Comparison of ENCODE assay signal across 17 cellular contexts in genomic region chr14:26137161-26137560, GRCh38.
DNase-seq lines count a peak whose midpoint lies in the region; ATAC-seq, FAIRE-seq and TF ChIP-seq lines count a peak whose summit lies in the region.
"Had no signal": no experiment of that assay in that cellular context is flagged by ENCODE, and none has a peak within 500 bp of the region (broad histone marks: within the 10 kb centered on the region; RNA-seq: fewer than 3 reads in every experiment).

No MANE protein-coding gene starts in this region.

- H2AFZ ChIP-seq in DND-41 (ENCODE audit: low read depth, low read length) (no peak overlapping the region), GM23338 (no peak overlapping the region), astrocyte (ENCODE audit: low read depth, low read length) (no peak overlapping the region)

- H3K9me3 ChIP-seq in DND-41 (ENCODE audit: insufficient read depth, low read length, severe bottlenecking) (no peaks in the 10 kb centered on the region), astrocyte (ENCODE audit: insufficient read depth, low read depth, low read length) (no peaks in the 10 kb centered on the region)

- H3F3A ChIP-seq in GM23338 (replicated peaks; ENCODE audit: low read depth): no peaks in the 10 kb centered on the region

- H3K27me3 Mint-ChIP-seq in GM23338 (ENCODE audit: insufficient read depth, low read depth, poor library complexity): peaks cover 3% of the 10 kb centered on the region
- no peaks in the 10 kb centered on the region for H3K27me3 Mint-ChIP-seq in astrocyte (ENCODE audit: low read depth, unreplicated experiment)
- H3K27me3 Mint-ChIP-seq in glutamatergic neuron (ENCODE audit: unreplicated experiment): no peaks in the 10 kb centered on the region
- H3K27me3 Mint-ChIP-seq: activated naive CD4-positive, alpha-beta T cell treated with anti-CD3 and anti-CD28 coated beads, Interleukin-2, amount 10 ng/mL, durations not matched to agents 7 days and 5 days had no signal

- no peak overlapping the region for H3K4me3 Mint-ChIP-seq in GM23338
- no peak overlapping the region for H3K4me3 Mint-ChIP-seq in astrocyte (ENCODE audit: unreplicated experiment)
- no peak overlapping the region for H3K4me3 Mint-ChIP-seq in glutamatergic neuron (ENCODE audit: unreplicated experiment)
- H3K4me3 Mint-ChIP-seq: activated naive CD4-positive, alpha-beta T cell treated with anti-CD3 and anti-CD28 coated beads, Interleukin-2, amount 10 ng/mL, durations not matched to agents 7 days and 5 days had no signal

- H3K27me3 ChIP-seq in DND-41 (ENCODE audit: insufficient read depth, low read length, poor library complexity): no peaks in the 10 kb centered on the region
- H3K27me3 ChIP-seq in GM23338 (ENCODE audit: insufficient read depth): no peaks in the 10 kb centered on the region
- no peaks in the 10 kb centered on the region for H3K27me3 ChIP-seq in astrocyte (ENCODE audit: insufficient read depth, low read length)

- H3K36me3 ChIP-seq in DND-41 (ENCODE audit: insufficient read depth, low read length): no peaks in the 10 kb centered on the region
- H3K36me3 ChIP-seq in GM23338 (ENCODE audit: insufficient read depth): no peaks in the 10 kb centered on the region
- no peaks in the 10 kb centered on the region for H3K36me3 ChIP-seq in astrocyte (ENCODE audit: insufficient read depth, low read length)

- TF ChIP-seq CTCF in DND-41 (IDR thresholded peaks at IDR 0.05; ENCODE audit: borderline replicate concordance, extremely low read depth, low read length, poor library complexity, severe bottlenecking): peak; percentile 39
- peak; percentile 32 to 57; a peak in 3 of 4 replicates for TF ChIP-seq CTCF in GM23338 (conservative IDR thresholded peaks at IDR 0.05; ENCODE audit: low read depth in 2 of 2)
- peak; percentile 12 for TF ChIP-seq CTCF in astrocyte (IDR thresholded peaks at IDR 0.05; ENCODE audit: insufficient read depth, low read depth, low read length)
- TF ChIP-seq CTCF in glutamatergic neuron (IDR thresholded peaks at IDR 0.05; ENCODE audit: partially characterized antibody, unreplicated experiment): peak; percentile 65

- H3K4me1 Mint-ChIP-seq in GM23338 (peaks cover 8% of the 10 kb centered on the region; the same call in 2 of the 3 replicates), astrocyte (ENCODE audit: low read depth, unreplicated experiment) (peaks cover 5% of the 10 kb centered on the region), glutamatergic neuron (ENCODE audit: low read depth, unreplicated experiment) (no peaks in the 10 kb centered on the region)
- H3K4me1 Mint-ChIP-seq: activated naive CD4-positive, alpha-beta T cell treated with anti-CD3 and anti-CD28 coated beads, Interleukin-2, amount 10 ng/mL, durations not matched to agents 7 days and 5 days had no signal

- H3K4me3 ChIP-seq in DND-41 (ENCODE audit: low read depth in 1 of 2, low read length in 2 of 2) (no peak overlapping the region), GM23338 (no peak overlapping the region), astrocyte (ENCODE audit: insufficient read depth, low read depth, low read length) (no peak overlapping the region)

- no peaks in the 10 kb centered on the region for H4K20me1 ChIP-seq in DND-41 (ENCODE audit: insufficient read depth, low read length)
- H4K20me1 ChIP-seq in GM23338 (replicated peaks; ENCODE audit: insufficient read depth): no peaks in the 10 kb centered on the region
- H4K20me1 ChIP-seq in astrocyte (ENCODE audit: insufficient read depth, low read length): no peaks in the 10 kb centered on the region

- H3K36me3 Mint-ChIP-seq in GM23338 (ENCODE audit: low read depth) (0 out of 3 replicates have a peak, but pooled peaks cover 7% of the 10 kb centered on the region), astrocyte (ENCODE audit: low read depth, unreplicated experiment) (no peaks in the 10 kb centered on the region), glutamatergic neuron (ENCODE audit: unreplicated experiment) (no peaks in the 10 kb centered on the region)
- H3K36me3 Mint-ChIP-seq: activated naive CD4-positive, alpha-beta T cell treated with anti-CD3 and anti-CD28 coated beads, Interleukin-2, amount 10 ng/mL, durations not matched to agents 7 days and 5 days had no signal

- H3K4me1 ChIP-seq in DND-41 (ENCODE audit: insufficient read depth, low read length): no peaks in the 10 kb centered on the region
- H3K4me1 ChIP-seq in GM23338 (ENCODE audit: insufficient read depth): 0 out of 2 replicates have a peak, but pooled peaks cover 4% of the 10 kb centered on the region
- H3K4me1 ChIP-seq in astrocyte (ENCODE audit: insufficient read depth, low read length): no peaks in the 10 kb centered on the region

- H3K27ac ChIP-seq in DND-41 (ENCODE audit: low read length) (no peak overlapping the region), GM23338 (ENCODE audit: low read depth) (no peak overlapping the region), astrocyte (ENCODE audit: low read depth, low read length) (no peak overlapping the region)

- DNase-seq in DND-41: peak; percentile 3
- DNase-seq in GM23338 (ENCODE audit: low spot score): no peak
- DNase-seq in astrocyte (ENCODE audit: low read depth): no peak
- no peak for DNase-seq in glutamatergic neuron
- DNase-seq in OCI-M2 (lab: John Stamatoyannopoulos, UW; ENCODE audit: unreplicated experiment): no peak
- DNase-seq in foreskin melanocyte: no peak
- DNase-seq in NCI-H128 (lab: John Stamatoyannopoulos, UW; ENCODE audit: unreplicated experiment): no peak
- DNase-seq: activated CD4-positive, alpha-beta T cell treated with anti-CD3 and anti-CD28 coated beads for 1 hour; activated naive CD4-positive, alpha-beta T cell treated with anti-CD3 and anti-CD28 coated beads, Interleukin-2, amount 10 ng/mL, durations not matched to agents 7 days and 5 days; dermis blood vessel endothelial cell; MV-4-11; NCI-H2029 treated with DMSO at 0.1 percent for 48 hours; NCI-H510A; posterior cingulate gyrus; stimulated activated CD4-positive, alpha-beta T cell treated with anti-CD3 and anti-CD28 coated beads, Interleukin-4, amount 100 ng/mL, for 4 hours; T1000 had no signal

- H3K9ac ChIP-seq in DND-41 (ENCODE audit: low read depth, low read length): no peak overlapping the region
- no peak overlapping the region for H3K9ac ChIP-seq in astrocyte (ENCODE audit: low read length)

- no peak for FAIRE-seq in astrocyte (lab: Jason Lieb, UNC)
- FAIRE-seq: islet of Langerhans had no signal

- no peak for ATAC-seq in DND-41 (ENCODE audit: insufficient read depth, low read depth)
- no peak for ATAC-seq in GM23338

- H3K79me2 ChIP-seq in DND-41 (ENCODE audit: insufficient read depth, low read length) (no peaks in the 10 kb centered on the region), GM23338 (replicated peaks; ENCODE audit: insufficient read depth) (no peaks in the 10 kb centered on the region), astrocyte (ENCODE audit: insufficient read depth, low read length) (no peaks in the 10 kb centered on the region)

- peaks cover 7% of the 10 kb centered on the region; the same call in 2 of the 3 replicates for H3K9me3 Mint-ChIP-seq in GM23338
- peaks cover 6% of the 10 kb centered on the region for H3K9me3 Mint-ChIP-seq in astrocyte (ENCODE audit: unreplicated experiment)
- H3K9me3 Mint-ChIP-seq in glutamatergic neuron (ENCODE audit: unreplicated experiment): no peaks in the 10 kb centered on the region

- peaks cover 13% of the 10 kb centered on the region for H3K9me2 ChIP-seq in GM23338 (ENCODE audit: insufficient read depth)

- H3K4me2 ChIP-seq in DND-41 (ENCODE audit: insufficient read depth, low read length) (no peak overlapping the region), GM23338 (no peak overlapping the region), astrocyte (ENCODE audit: low read length) (no peak overlapping the region)

- H3K27ac Mint-ChIP-seq in GM23338: no peak overlapping the region
- H3K27ac Mint-ChIP-seq in astrocyte (ENCODE audit: unreplicated experiment): no peak overlapping the region
- H3K27ac Mint-ChIP-seq in glutamatergic neuron (ENCODE audit: unreplicated experiment): no peak overlapping the region
- H3K27ac Mint-ChIP-seq: activated naive CD4-positive, alpha-beta T cell treated with anti-CD3 and anti-CD28 coated beads, Interleukin-2, amount 10 ng/mL, durations not matched to agents 7 days and 5 days had no signal

TF ChIP-seq in GM23338, 12 proteins besides CTCF, POLR2A, EP300 and RAD21:
- TF ChIP-seq EZH2 (IDR thresholded peaks at IDR 0.05; ENCODE audit: low read depth, unreplicated experiment): no peak
- TF ChIP-seq, protein P1, sequence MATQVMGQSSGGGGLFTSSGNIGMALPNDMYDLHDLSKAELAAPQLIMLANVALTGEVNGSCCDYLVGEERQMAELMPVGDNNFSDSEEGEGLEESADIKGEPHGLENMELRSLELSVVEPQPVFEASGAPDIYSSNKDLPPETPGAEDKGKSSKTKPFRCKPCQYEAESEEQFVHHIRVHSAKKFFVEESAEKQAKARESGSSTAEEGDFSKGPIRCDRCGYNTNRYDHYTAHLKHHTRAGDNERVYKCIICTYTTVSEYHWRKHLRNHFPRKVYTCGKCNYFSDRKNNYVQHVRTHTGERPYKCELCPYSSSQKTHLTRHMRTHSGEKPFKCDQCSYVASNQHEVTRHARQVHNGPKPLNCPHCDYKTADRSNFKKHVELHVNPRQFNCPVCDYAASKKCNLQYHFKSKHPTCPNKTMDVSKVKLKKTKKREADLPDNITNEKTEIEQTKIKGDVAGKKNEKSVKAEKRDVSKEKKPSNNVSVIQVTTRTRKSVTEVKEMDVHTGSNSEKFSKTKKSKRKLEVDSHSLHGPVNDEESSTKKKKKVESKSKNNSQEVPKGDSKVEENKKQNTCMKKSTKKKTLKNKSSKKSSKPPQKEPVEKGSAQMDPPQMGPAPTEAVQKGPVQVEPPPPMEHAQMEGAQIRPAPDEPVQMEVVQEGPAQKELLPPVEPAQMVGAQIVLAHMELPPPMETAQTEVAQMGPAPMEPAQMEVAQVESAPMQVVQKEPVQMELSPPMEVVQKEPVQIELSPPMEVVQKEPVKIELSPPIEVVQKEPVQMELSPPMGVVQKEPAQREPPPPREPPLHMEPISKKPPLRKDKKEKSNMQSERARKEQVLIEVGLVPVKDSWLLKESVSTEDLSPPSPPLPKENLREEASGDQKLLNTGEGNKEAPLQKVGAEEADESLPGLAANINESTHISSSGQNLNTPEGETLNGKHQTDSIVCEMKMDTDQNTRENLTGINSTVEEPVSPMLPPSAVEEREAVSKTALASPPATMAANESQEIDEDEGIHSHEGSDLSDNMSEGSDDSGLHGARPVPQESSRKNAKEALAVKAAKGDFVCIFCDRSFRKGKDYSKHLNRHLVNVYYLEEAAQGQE (IDR thresholded peaks at IDR 0.05; ENCODE audit: unreplicated experiment): no peak

Comparison
In these comparisons a context has a peak if more than half of its experiments do, and no peak if none do; other contexts are left out.
1. CTCF ChIP-seq: peak in every context shown above with its lines; median percentile 65 in glutamatergic neuron; 44 in GM23338; 39 in DND-41; 12 in astrocyte.